In the genomic region with DNA sequence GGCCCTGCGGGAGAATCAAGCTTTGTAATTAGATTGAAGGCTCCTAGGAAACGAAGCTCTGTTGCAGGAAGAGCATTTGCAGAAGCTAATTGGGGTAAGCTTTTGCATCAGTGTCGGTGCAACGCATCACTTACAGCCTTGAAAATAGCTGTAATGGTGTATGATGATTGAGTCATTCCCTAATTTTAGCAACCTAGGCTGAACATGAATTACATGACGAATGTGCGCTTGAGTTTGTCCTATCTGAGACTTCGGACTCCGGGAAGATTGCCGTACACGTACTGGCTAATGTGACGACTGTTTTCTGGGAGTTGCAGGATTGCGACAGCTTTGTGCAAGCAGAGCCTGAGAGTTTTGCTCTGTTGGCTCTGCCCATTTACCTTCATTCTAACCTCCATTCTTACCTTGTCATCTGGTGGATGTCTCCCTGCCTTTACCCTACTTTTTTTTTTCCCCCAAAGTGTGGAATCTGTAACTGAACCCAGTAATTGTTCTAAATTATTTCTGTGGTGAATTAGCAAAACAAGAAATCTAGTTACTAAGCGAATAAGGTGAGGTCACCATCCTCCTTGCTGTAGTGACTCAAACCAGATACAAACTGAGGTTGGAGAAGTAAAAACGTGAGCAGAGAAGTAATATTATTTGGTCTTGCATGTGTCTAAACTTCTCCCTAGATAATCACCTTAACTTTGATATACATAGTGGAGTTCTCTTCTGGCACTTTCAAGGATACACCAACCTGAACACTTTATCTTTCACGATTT, we compare ENCODE assay signal across 1 cellular context.
TF ChIP-seq lines count a peak whose summit lies in the region.

No MANE protein-coding gene starts in this region.

TF ChIP-seq in K562, 482 proteins besides CTCF, POLR2A, EP300 and RAD21 (continued from another document):
- TF ChIP-seq, protein P1, sequence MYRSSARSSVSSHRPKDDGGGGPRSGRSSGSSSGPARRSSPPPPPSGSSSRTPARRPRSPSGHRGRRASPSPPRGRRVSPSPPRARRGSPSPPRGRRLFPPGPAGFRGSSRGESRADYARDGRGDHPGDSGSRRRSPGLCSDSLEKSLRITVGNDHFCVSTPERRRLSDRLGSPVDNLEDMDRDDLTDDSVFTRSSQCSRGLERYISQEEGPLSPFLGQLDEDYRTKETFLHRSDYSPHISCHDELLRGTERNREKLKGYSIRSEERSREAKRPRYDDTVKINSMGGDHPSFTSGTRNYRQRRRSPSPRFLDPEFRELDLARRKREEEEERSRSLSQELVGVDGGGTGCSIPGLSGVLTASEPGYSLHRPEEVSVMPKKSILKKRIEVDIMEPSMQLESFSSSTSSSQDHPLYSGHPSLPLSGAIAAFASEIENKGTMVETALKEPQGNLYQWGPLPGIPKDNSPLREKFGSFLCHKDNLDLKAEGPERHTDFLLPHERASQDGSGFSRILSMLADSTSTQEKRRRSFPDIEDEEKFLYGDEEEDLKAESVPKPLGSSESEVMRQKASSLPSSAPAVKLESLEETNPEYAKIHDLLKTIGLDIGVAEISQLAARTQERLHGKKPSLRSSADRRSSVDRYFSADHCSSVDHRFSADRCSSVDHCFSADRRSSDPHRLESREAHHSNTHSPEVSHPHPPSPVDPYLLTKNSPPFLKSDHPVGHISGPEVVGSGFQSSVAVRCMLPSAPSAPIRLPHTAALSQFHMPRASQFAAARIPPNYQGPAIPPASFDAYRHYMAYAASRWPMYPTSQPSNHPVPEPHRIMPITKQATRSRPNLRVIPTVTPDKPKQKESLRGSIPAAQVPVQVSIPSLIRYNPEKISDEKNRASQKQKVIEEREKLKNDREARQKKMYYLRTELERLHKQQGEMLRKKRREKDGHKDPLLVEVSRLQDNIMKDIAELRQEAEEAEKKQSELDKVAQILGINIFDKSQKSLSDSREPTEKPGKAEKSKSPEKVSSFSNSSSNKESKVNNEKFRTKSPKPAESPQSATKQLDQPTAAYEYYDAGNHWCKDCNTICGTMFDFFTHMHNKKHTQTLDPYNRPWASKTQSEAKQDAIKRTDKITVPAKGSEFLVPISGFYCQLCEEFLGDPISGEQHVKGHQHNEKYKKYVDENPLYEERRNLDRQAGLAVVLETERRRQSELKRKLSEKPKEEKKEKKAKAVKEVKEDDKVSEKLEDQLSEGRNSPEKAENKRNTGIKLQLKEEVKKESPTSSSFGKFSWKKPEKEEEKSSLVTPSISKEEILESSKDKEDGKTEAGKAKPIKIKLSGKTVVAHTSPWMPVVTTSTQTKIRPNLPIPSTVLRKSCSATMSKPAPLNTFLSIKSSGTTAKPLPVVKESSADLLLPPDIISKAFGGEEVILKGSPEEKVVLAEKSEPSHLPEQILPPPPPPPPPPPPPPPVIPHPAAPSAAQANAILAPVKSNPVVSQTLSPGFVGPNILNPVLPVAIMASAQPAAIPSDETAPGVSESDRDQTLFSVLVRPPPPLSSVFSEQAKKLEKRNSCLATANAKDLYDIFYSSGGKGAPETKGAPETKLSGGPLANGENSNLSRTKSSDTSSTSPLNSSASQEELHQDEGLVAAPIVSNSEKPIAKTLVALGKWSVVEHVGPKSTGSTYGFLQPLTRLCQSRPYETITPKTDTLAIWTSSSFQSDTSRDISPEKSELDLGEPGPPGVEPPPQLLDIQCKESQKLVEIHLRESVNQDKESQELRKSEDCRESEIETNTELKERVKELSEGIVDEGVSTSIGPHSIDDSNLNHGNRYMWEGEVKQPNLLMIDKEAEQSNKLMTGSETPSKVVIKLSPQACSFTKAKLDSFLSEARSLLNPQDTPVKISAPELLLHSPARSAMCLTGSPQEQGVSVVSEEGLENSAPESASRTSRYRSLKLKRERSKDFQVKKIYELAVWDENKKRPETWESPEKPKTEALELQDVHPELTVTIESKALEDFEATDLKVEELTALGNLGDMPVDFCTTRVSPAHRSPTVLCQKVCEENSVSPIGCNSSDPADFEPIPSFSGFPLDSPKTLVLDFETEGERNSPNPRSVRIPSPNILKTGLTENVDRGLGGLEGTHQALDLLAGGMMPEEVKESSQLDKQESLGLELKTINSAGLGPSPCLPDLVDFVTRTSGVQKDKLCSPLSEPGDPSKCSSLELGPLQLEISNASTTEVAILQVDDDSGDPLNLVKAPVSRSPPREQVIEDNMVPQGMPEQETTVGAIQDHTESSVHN (IDR thresholded peaks at IDR 0.05; ENCODE audit: borderline replicate concordance in 1 of 2, low read depth in 1 of 2) = no peak
- no peak for TF ChIP-seq JUND (IDR thresholded peaks at IDR 0.05; ENCODE audit: borderline replicate concordance, low read depth, low read length)
- TF ChIP-seq JUND (tag; IDR thresholded peaks at IDR 0.05; ENCODE audit: borderline replicate concordance, low read depth, low read length) = 0 out of 3 replicates have a peak, but pooled peaks have one; percentile 11
- TF ChIP-seq CEBPB (tag; IDR thresholded peaks at IDR 0.05) = 0 out of 2 replicates have a peak, but pooled peaks have one; percentile 56
- no peak for TF ChIP-seq ZBTB17 (CRISPR knock-in tag; IDR thresholded peaks at IDR 0.05)
- no peak for TF ChIP-seq DACH1 (IDR thresholded peaks at IDR 0.05; ENCODE audit: partially characterized antibody)
